Comparison of ENCODE assay signal across 8 cellular contexts in the genomic region with DNA sequence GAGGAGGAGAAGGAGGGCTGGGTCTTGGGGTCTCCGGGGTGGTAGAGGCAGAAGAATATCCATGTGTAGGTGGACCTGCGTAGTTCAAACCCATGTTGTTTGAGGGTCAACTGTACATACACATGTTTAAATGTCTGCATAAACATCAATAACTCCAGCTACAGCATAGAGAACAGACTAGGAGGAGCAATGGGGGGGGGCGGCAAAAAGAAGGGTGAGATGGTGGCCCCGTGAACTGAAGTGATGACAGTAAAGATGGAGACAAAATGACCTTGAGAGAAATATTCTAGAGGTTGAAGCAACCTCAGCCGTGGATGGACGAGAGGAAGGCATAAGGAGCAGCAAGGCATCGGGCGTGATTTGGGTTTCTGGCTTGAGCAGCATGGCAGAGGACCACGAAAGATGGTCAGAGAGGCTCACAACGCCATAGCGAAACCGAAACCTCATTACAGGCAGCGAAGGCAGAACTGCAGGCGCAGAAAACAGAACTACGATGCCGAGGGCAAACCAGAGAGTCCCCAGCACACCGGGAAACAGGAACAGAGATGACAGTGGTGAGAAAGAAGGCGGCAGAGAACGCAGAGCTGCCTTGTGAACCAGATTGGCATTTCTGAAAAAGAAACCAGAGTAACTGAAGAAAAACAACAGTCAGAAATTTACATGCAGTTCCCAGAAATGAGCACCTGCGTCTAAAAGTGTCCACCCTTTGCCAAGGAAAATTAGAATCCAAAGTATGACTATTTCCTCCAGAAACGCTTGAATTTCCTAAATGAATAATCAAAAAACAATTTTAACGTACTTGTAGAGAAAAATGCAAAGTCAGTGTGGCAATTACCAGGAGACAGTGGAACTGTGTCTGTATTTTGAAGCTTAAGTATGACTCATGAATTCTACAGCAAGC. TPM values are rescaled to one million over a fixed set of nuclear protein-coding genes. Genes with fewer than 3 reads are reported as not detected.
DNase-seq lines count a peak whose midpoint lies in the region; ATAC-seq, FAIRE-seq and TF ChIP-seq lines count a peak whose summit lies in the region.

No MANE protein-coding gene starts in this region.

- H3K36me3 Mint-ChIP-seq in IgD-negative memory B cell: no peaks in the 10 kb centered on the region

- H3K27ac ChIP-seq in GM12878 (ENCODE audit: control insufficient read depth, insufficient read depth): peak overlapping the region; percentile 95
- peak overlapping the region; percentile 77 to 94 for H3K27ac ChIP-seq in left lung

- peak overlapping the region; percentile 94 for H3K9ac ChIP-seq in GM12878 (ENCODE audit: control insufficient read depth, insufficient read depth, low read length)

- peak; percentile 96 for FAIRE-seq in GM12878 (lab: Jason Lieb, UNC)

- TSS peak; percentile 86 for BruUV-seq in GM12878 (replicated peaks; lab: Mats Ljungman, UMichigan)

- no peak for TF ChIP-seq CTCF in GM12878 (IDR thresholded peaks at IDR 0.05 in 2 of 3, conservative IDR thresholded peaks at IDR 0.05 in 1 of 3; ENCODE audit: control insufficient read depth in 2 of 3, extremely low read depth in 1 of 3, insufficient read depth in 1 of 3, low read depth in 3 of 3, low read length in 3 of 3)
- no peak for TF ChIP-seq CTCF in left lung (IDR thresholded peaks at IDR 0.05)

- DNase-seq in DMS114 treated with DMSO at 0.1 percent for 48 hours (lab: John Stamatoyannopoulos, UW; ENCODE audit: unreplicated experiment) (peak; percentile 40), T-helper 2 cell (peak; percentile 21 to 95 (median 63)), GM12878 (ENCODE audit: low read depth, low spot score) (peak; percentile 99), left lung (peak; percentile 81 to 82), NCI-H446 (lab: John Stamatoyannopoulos, UW) (no peak)
- DNase-seq in stimulated activated CD8-positive, alpha-beta memory T cell treated with anti-CD3 and anti-CD28 coated beads, Interleukin-15, amount 100 ng/mL, for 48 hours (ENCODE audit: low read depth in 2 of 2): peak; percentile 68 to 73

- peaks cover 50 to 59% (median 57%) of the 10 kb centered on the region in 3 donors for H3K4me1 Mint-ChIP-seq in IgD-negative memory B cell

- SMC1A ChIA-PET in GM12878 (lab: Charles Lee; ENCODE audit: uncharacterized antibody, unreplicated experiment): interaction anchor here (0.9 to 17.1 kb wide), 18 partner anchors 9 to 465 kb away, joined by 3 to 428 read pairs (median 8); no protein-coding TSS in a partner anchor

- peak overlapping the region; percentile 79 to 97 (median 92) for H3K4me3 Mint-ChIP-seq in IgD-negative memory B cell

- peak; percentile 73 for TF ChIP-seq POLR2A in GM12878 (IDR thresholded peaks at IDR 0.05; ENCODE audit: low read depth, low read length)

- TF ChIP-seq RAD21 in GM12878 (IDR thresholded peaks at IDR 0.05; ENCODE audit: insufficient read depth, low read depth, low read length): peak; percentile 27

- POLR2A ChIA-PET in GM12878 (lab: Charles Lee): interaction anchor here (0.9 to 9.7 kb wide), 13 partner anchors 14 to 1032 kb away, joined by 3 to 250 read pairs (median 11); a partner anchor contains a TSS

- H3K4me1 ChIP-seq in GM12878 (ENCODE audit: control insufficient read depth, insufficient read depth, low read length): peaks cover 61% of the 10 kb centered on the region
- H3K4me1 ChIP-seq in left lung: peaks cover 0 to 30% of the 10 kb centered on the region in 2 donors

- H3K9me3 ChIP-seq in GM12878 (replicated peaks; ENCODE audit: control insufficient read depth, insufficient read depth, low read length) (no peaks in the 10 kb centered on the region), left lung (no peaks in the 10 kb centered on the region)

- no peaks in the 10 kb centered on the region for H3K27me3 Mint-ChIP-seq in IgD-negative memory B cell

- 0 out of 2 replicates have a peak overlapping the region, but pooled peaks have one; percentile 20 for H2AFZ ChIP-seq in GM12878 (ENCODE audit: control insufficient read depth, low read depth, low read length)

- no peaks in the 10 kb centered on the region for H3K36me3 ChIP-seq in GM12878 (ENCODE audit: control insufficient read depth in 2 of 2, insufficient read depth in 2 of 2, low read length in 1 of 2)
- no peaks in the 10 kb centered on the region for H3K36me3 ChIP-seq in left lung

- intact Hi-C loops in GM12878 (cut with micrococcal nuclease; ENCODE audit: unreplicated experiment): loop anchor here (1.0 to 5.0 kb wide), 10 partner anchors 13 to 1039 kb away; a partner anchor contains a TSS
- intact Hi-C loops in left lung (cut with DNase I): loop anchor here in 1 of 2 donors (5.0 kb wide), 2 partner anchors 269 to 284 kb away; no protein-coding TSS in a partner anchor

- CTCF ChIA-PET in GM12878 (lab: Yijun Ruan, JAX): interaction anchor here (0.9 to 16.4 kb wide), 16 partner anchors 17 to 269 kb away, joined by 3 to 348 read pairs (median 8); no protein-coding TSS in a partner anchor

- 2% methylated on average over 22 of the region's 22 CpGs for WGBS in GM12878 (ENCODE audit: insufficient coverage, insufficient replicate concordance, low lambda C conversion rate, missing lambda C conversion rate)

- H3K79me2 ChIP-seq in GM12878 (ENCODE audit: control insufficient read depth, insufficient read depth, low read length): peaks cover 37% of the 10 kb centered on the region

- peak; percentile 88 to 89; a peak in 3 of 4 replicates for TF ChIP-seq EP300 in GM12878 (IDR thresholded peaks at IDR 0.05; ENCODE audit: borderline replicate concordance in 1 of 2, control insufficient read depth in 1 of 2, low read depth in 2 of 2, low read length in 2 of 2)

- RAD21 ChIA-PET in GM12878 (lab: Charles Lee; ENCODE audit: unreplicated experiment): interaction anchor here (0.6 to 9.4 kb wide), 21 partner anchors 7 to 945 kb away, joined by 3 to 367 read pairs (median 10); no protein-coding TSS in a partner anchor

- H3K4me2 ChIP-seq in GM12878 (ENCODE audit: control insufficient read depth, insufficient read depth): peak overlapping the region; percentile 60

- in situ Hi-C loops in GM12878 (cut with MboI): no loop called here

- peak; percentile 71 for ATAC-seq in GM21526 (IDR thresholded peaks at IDR 0.05; ENCODE audit: low FRiP score, unreplicated experiment)
- ATAC-seq in GM12878: peak; percentile 87
- peak; percentile 78 for ATAC-seq in left lung

- peaks cover 0 to 2% (median 0%) of the 10 kb centered on the region in 3 donors for H3K9me3 Mint-ChIP-seq in IgD-negative memory B cell

- H3K27me3 ChIP-seq in GM12878 (replicated peaks in 1 of 2; ENCODE audit: control insufficient read depth in 2 of 2, insufficient read depth in 2 of 2, low read length in 1 of 2) (no peaks in the 10 kb centered on the region), left lung (no peaks in the 10 kb centered on the region)

- H3K27ac Mint-ChIP-seq in IgD-negative memory B cell: peak overlapping the region; percentile 82 to 99 (median 98)

- no peaks in the 10 kb centered on the region for H4K20me1 ChIP-seq in GM12878 (ENCODE audit: control insufficient read depth, insufficient read depth)

- H3K4me3 ChIP-seq in GM12878 (peak overlapping the region; percentile 57), left lung (peak overlapping the region; percentile 4 to 17)

TF ChIP-seq in GM12878, 131 proteins besides CTCF, POLR2A, EP300 and RAD21 (continues in another document):
- no peak for TF ChIP-seq ZSCAN29 (IDR thresholded peaks at IDR 0.05)
- TF ChIP-seq, protein P1, sequence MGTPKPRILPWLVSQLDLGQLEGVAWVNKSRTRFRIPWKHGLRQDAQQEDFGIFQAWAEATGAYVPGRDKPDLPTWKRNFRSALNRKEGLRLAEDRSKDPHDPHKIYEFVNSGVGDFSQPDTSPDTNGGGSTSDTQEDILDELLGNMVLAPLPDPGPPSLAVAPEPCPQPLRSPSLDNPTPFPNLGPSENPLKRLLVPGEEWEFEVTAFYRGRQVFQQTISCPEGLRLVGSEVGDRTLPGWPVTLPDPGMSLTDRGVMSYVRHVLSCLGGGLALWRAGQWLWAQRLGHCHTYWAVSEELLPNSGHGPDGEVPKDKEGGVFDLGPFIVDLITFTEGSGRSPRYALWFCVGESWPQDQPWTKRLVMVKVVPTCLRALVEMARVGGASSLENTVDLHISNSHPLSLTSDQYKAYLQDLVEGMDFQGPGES (IDR thresholded peaks at IDR 0.05): no peak
- TF ChIP-seq CREM (IDR thresholded peaks at IDR 0.05; ENCODE audit: low read depth): peak; percentile 83
- TF ChIP-seq TCF7 (IDR thresholded peaks at IDR 0.05; ENCODE audit: borderline replicate concordance): no peak; the same call in 1 of the 2 replicates
- TF ChIP-seq YBX1 (IDR thresholded peaks at IDR 0.05): no peak
- no peak for TF ChIP-seq WRNIP1 (IDR thresholded peaks at IDR 0.05; ENCODE audit: borderline replicate concordance, low read depth, low read length)
- TF ChIP-seq GABPA (IDR thresholded peaks at IDR 0.05; ENCODE audit: low read depth): peak; percentile 51; the same call in 1 of the 2 replicates
- no peak for TF ChIP-seq SIN3A (IDR thresholded peaks at IDR 0.05; ENCODE audit: low read depth, low read length)

RNA-seq across cellular contexts. Expression of a gene that starts 50.2 kb away (rescaled TPM):
- polyA plus RNA-seq in IgD-negative memory B cell (not detected), GM12878 (2011; rRNA removed) (0.49 and 0.68 TPM in 2 replicates), GM12878 (2014; fragmentation: Illumina TruSeq; extraction: Trizol) (0.04 and 0.25 TPM in 2 replicates), GM12878 (2014; fragmentation: Nextera tagmentation; extraction: Ambion mirVana) (1 to 10 TPM in 1 of 2 experiments, under 1 TPM in 1; 0.55 to 1.0 TPM), GM12878 (2014; rRNA removed) (0.19 and 0.63 TPM in 2 replicates), GM12878 (2016; fragmentation: Nextera tagmentation; extraction: Ambion mirVana) (under 1 TPM; 0.32 to 0.44 TPM)
- total RNA-seq in GM12878 (2013; cell fraction: nucleolus; rRNA removed): 0.98 and 2.6 TPM in 2 replicates
- total RNA-seq in GM12878 (2014; rRNA removed) (0.06 and 0.49 TPM in 2 replicates), GM12878 (2014; rRNA removed; fragmentation: Illumina TruSeq; extraction: Trizol) (0.28 and 0.76 TPM in 2 replicates), GM12878 (2021) (0.72 TPM in 1 of 2 replicates, not detected in the other), left lung (under 1 TPM; 0.20 to 0.21 TPM)
- 0.08 TPM for polyA plus RNA-seq in GM12878 (2011; ENCODE audit: low read depth)
- 0.51 and 0.69 TPM in 2 replicates for polyA plus RNA-seq in GM12878 (2011; cell fraction: cytosol; rRNA removed)
- polyA plus RNA-seq in GM12878 (2011; cell fraction: nucleus; rRNA removed): 0.85 and 1.5 TPM in 2 replicates
- 0.37 and 1.9 TPM in 2 replicates for polyA plus RNA-seq in GM12878 (2012)
- polyA minus RNA-seq in GM12878 (2011; rRNA and poly(A)+ RNA removed): 0.59 and 0.77 TPM in 2 replicates
- not detected in 2 replicates for polyA minus RNA-seq in GM12878 (2011; cell fraction: cytosol; rRNA and poly(A)+ RNA removed)
- 0.12 and 0.38 TPM in 2 replicates for polyA minus RNA-seq in GM12878 (2011; cell fraction: nucleus; rRNA and poly(A)+ RNA removed)

Comparison
In these comparisons a context has a peak if more than half of its experiments do, and no peak if none do; other contexts are left out.
1. DNase-seq: peak in DMS114 treated with DMSO at 0.1 percent for 48 hours (single experiment), T-helper 2 cell (5 of 5), GM12878 (single experiment), left lung (2 of 2) and stimulated activated CD8-positive, alpha-beta memory T cell treated with anti-CD3 and anti-CD28 coated beads, Interleukin-15, amount 100 ng/mL, for 48 hours (2 of 2); none in NCI-H446 (0 of 2).
2. Peak in every context shown above with its lines, with median percentiles within 50 percentile points of each other: ATAC-seq.